In genomic region chr7:123367508-123368122, GRCh38 we compare ENCODE assay signal across 9 cellular contexts.
DNase-seq lines count a peak whose midpoint lies in the region; ATAC-seq and TF ChIP-seq lines count a peak whose summit lies in the region.
"Had no signal": no experiment of that assay in that cellular context is flagged by ENCODE, and none has a peak within 500 bp of the region (broad histone marks: within the 10 kb centered on the region; RNA-seq: fewer than 3 reads in every experiment).

No MANE protein-coding gene starts in this region.

- H2AFZ ChIP-seq in neural progenitor cell (replicated peaks), result no peak overlapping the region

- H3K27ac Mint-ChIP-seq in neural progenitor cell, result no peak overlapping the region
- H3K27ac Mint-ChIP-seq: IgD-negative memory B cell had no signal

- TF ChIP-seq CTCF in cardiac fibroblast (IDR thresholded peaks at IDR 0.05; ENCODE audit: low read depth, low read length) (peak; percentile 84), neural progenitor cell (IDR thresholded peaks at IDR 0.05) (peak; percentile 85)

- H3K4me3 Mint-ChIP-seq in neural progenitor cell, result no peak overlapping the region
- H3K4me3 Mint-ChIP-seq: IgD-negative memory B cell had no signal

- no peaks in the 10 kb centered on the region for H3K36me3 Mint-ChIP-seq in neural progenitor cell
- H3K36me3 Mint-ChIP-seq: IgD-negative memory B cell had no signal

- H3K9ac ChIP-seq in neural progenitor cell, result no peak overlapping the region

- no peaks in the 10 kb centered on the region for H3K4me1 ChIP-seq in neural progenitor cell

- peak; percentile 9 for DNase-seq in AG08395 (ENCODE audit: low spot score)
- peak; percentile 18 for DNase-seq in NCI-H2029 (lab: John Stamatoyannopoulos, UW)
- DNase-seq in cardiac fibroblast (ENCODE audit: low read depth in 2 of 2), result peak; percentile 73 to 80
- DNase-seq in neural progenitor cell (ENCODE audit: low spot score), result peak; percentile 65
- DNase-seq in stimulated activated CD4-positive, alpha-beta T cell treated with anti-CD3 and anti-CD28 coated beads, Interleukin-1b, Interleukin-23, amount 100 ng/mL, for 48 hours, result no peak
- no peak for DNase-seq in activated CD4-positive, CD25-positive, alpha-beta regulatory T cell (lab: John Stamatoyannopoulos, UW)

- no peaks in the 10 kb centered on the region for H3K79me2 ChIP-seq in neural progenitor cell (ENCODE audit: low read depth)

- H3K27me3 ChIP-seq in neural progenitor cell, result no peaks in the 10 kb centered on the region

- ATAC-seq in GM18505 (IDR thresholded peaks at IDR 0.05; ENCODE audit: unreplicated experiment) (peak; percentile 93), HG02798 (IDR thresholded peaks at IDR 0.05; ENCODE audit: poor library complexity, unreplicated experiment) (peak; percentile 93)

- H3K4me2 ChIP-seq in neural progenitor cell, result no peak overlapping the region

- no peaks in the 10 kb centered on the region for H3K9me3 Mint-ChIP-seq in neural progenitor cell
- H3K9me3 Mint-ChIP-seq: IgD-negative memory B cell had no signal

- no peaks in the 10 kb centered on the region for H3K9me3 ChIP-seq in neural progenitor cell (ENCODE audit: low read depth)

- H3K27me3 Mint-ChIP-seq in neural progenitor cell (ENCODE audit: insufficient read depth, low read depth), result no peaks in the 10 kb centered on the region
- H3K27me3 Mint-ChIP-seq: IgD-negative memory B cell had no signal

- no peaks in the 10 kb centered on the region for H4K20me1 ChIP-seq in neural progenitor cell (ENCODE audit: low read depth)

- no peaks in the 10 kb centered on the region for H3K36me3 ChIP-seq in neural progenitor cell

- H3K4me3 ChIP-seq in cardiac fibroblast (replicated peaks in 1 of 2; ENCODE audit: low read depth in 2 of 2, low read length in 2 of 2), result no peak overlapping the region
- no peak overlapping the region for H3K4me3 ChIP-seq in neural progenitor cell

- no peaks in the 10 kb centered on the region for H3F3A ChIP-seq in neural progenitor cell (ENCODE audit: low read depth)

- no peak overlapping the region for H3K27ac ChIP-seq in neural progenitor cell

- no peak for TF ChIP-seq POLR2A in GM18505 (IDR thresholded peaks at IDR 0.05; ENCODE audit: borderline replicate concordance, extremely low read depth, insufficient read depth, insufficient read length)

- H3K4me1 Mint-ChIP-seq in neural progenitor cell, result no peaks in the 10 kb centered on the region
- H3K4me1 Mint-ChIP-seq: IgD-negative memory B cell had no signal

Comparison
In these comparisons a context has a peak if more than half of its experiments do, and no peak if none do; other contexts are left out.
1. DNase-seq: peak in AG08395 (single experiment), NCI-H2029 (single experiment), cardiac fibroblast (2 of 2) and neural progenitor cell (single experiment); none in stimulated activated CD4-positive, alpha-beta T cell treated with anti-CD3 and anti-CD28 coated beads, Interleukin-1b, Interleukin-23, amount 100 ng/mL, for 48 hours (single experiment) and activated CD4-positive, CD25-positive, alpha-beta regulatory T cell (0 of 4).